8 cellular contexts compared by ENCODE assay signal in genomic region chr15:29083858-29084257, GRCh38.
"Had no signal": no experiment of that assay in that cellular context is flagged by ENCODE, and none has a peak within 500 bp of the region (broad histone marks: within the 10 kb centered on the region; RNA-seq: fewer than 3 reads in every experiment).

No MANE protein-coding gene starts in this region.

- H3K27me3 Mint-ChIP-seq: IgD-negative memory B cell had no signal

- ATAC-seq: GM23338 had no signal

- H3K4me3 Mint-ChIP-seq: GM23338, H9, IgD-negative memory B cell had no signal

- H3K27ac Mint-ChIP-seq: GM23338, H9, IgD-negative memory B cell had no signal

- H3K4me3 ChIP-seq: GM23338 had no signal

- FAIRE-seq: H1, H54, HTR-8/SVneo had no signal

- H3K36me3 Mint-ChIP-seq: IgD-negative memory B cell had no signal

- H2AFZ ChIP-seq: GM23338 had no signal

- H3K4me2 ChIP-seq: GM23338 had no signal

- DNase-seq: H9, HCEC 1CT, KG1 had no signal

- H3K4me1 Mint-ChIP-seq: GM23338, IgD-negative memory B cell had no signal
